1 cellular context compared by ENCODE assay signal in genomic region chr1:153133743-153134142, GRCh38.
TF ChIP-seq lines count a peak whose summit lies in the region.

No MANE protein-coding gene starts in this region.

TF ChIP-seq in H1, 55 proteins besides CTCF, POLR2A, EP300 and RAD21:
- TF ChIP-seq TAF1 (IDR thresholded peaks at IDR 0.05; ENCODE audit: low read depth, low read length): no peak
- no peak for TF ChIP-seq POLR2AphosphoS5 (IDR thresholded peaks at IDR 0.05; ENCODE audit: low read depth, low read length)
- no peak for TF ChIP-seq CHD1 (IDR thresholded peaks at IDR 0.05; ENCODE audit: low read depth, low read length)
- TF ChIP-seq FOSL1 (IDR thresholded peaks at IDR 0.05; ENCODE audit: insufficient read depth, low read depth, low read length): no peak
- TF ChIP-seq MAFK (IDR thresholded peaks at IDR 0.05; ENCODE audit: low read depth, low read length): no peak
- TF ChIP-seq TCF12 (IDR thresholded peaks at IDR 0.05; ENCODE audit: low read depth, low read length): no peak
- no peak for TF ChIP-seq RXRA (IDR thresholded peaks at IDR 0.05; ENCODE audit: insufficient read depth, low read depth, low read length)
- no peak for TF ChIP-seq CBX8 (IDR thresholded peaks at IDR 0.05; ENCODE audit: borderline replicate concordance, low read depth, low read length)
- no peak for TF ChIP-seq GABPA (IDR thresholded peaks at IDR 0.05; ENCODE audit: borderline replicate concordance, insufficient read depth, low read length)
- TF ChIP-seq ZNF274 (IDR thresholded peaks at IDR 0.05; ENCODE audit: borderline replicate concordance, extremely low read depth, low read length): no peak
- TF ChIP-seq BCL11A (IDR thresholded peaks at IDR 0.05; ENCODE audit: low read depth in 2 of 2, low read length in 2 of 2): no peak
- TF ChIP-seq SP1 (IDR thresholded peaks at IDR 0.05; ENCODE audit: low read depth, low read length): no peak
- TF ChIP-seq CTBP2 (IDR thresholded peaks at IDR 0.05; ENCODE audit: borderline replicate concordance, insufficient read depth, insufficient read length, low read length): no peak
- TF ChIP-seq RFX5 (IDR thresholded peaks at IDR 0.05; ENCODE audit: borderline replicate concordance, low read depth, low read length): no peak
- no peak for TF ChIP-seq POU5F1 (IDR thresholded peaks at IDR 0.05; ENCODE audit: low read depth, low read length)
